In genomic region chr3:178059836-178060235, GRCh38 we compare ENCODE assay signal across 20 cellular contexts.
DNase-seq lines count a peak whose midpoint lies in the region; ATAC-seq and TF ChIP-seq lines count a peak whose summit lies in the region.
"Had no signal": no experiment of that assay in that cellular context is flagged by ENCODE, and none has a peak within 500 bp of the region (broad histone marks: within the 10 kb centered on the region; RNA-seq: fewer than 3 reads in every experiment).

No MANE protein-coding gene starts in this region.

- H3K9me3 Mint-ChIP-seq in HFFc6: no peaks in the 10 kb centered on the region
- H3K9me3 Mint-ChIP-seq: activated naive CD4-positive, alpha-beta T cell treated with anti-CD3 and anti-CD28 coated beads, Interleukin-2, amount 50 U/mL, for 24 hours; IgD-negative memory B cell; T-helper 2 cell treated with Interferon-gamma antibody and Interleukin-4, amounts not matched to agents 5 μg/mL and 100 μg/mL, for 36 hours had no signal

- H3K27me3 ChIP-seq in esophagus muscularis mucosa (no peaks in the 10 kb centered on the region), muscle layer of duodenum (ENCODE audit: low read depth, low read length) (no peaks in the 10 kb centered on the region), spleen (replicated peaks in 1 of 7) (no peaks in the 10 kb centered on the region)

- H3K4me3 ChIP-seq in esophagus muscularis mucosa (no peak overlapping the region), muscle layer of duodenum (ENCODE audit: low read depth in 1 of 2, low read length in 2 of 2) (no peak overlapping the region), urinary bladder (ENCODE audit: low read depth, low read length) (peak overlapping the region; percentile 26), spleen (no peak overlapping the region)

- no peaks in the 10 kb centered on the region; the same call in 1 of the 2 replicates for H3K4me1 Mint-ChIP-seq in HFFc6 (ENCODE audit: low read depth)
- H3K4me1 Mint-ChIP-seq: B cell, IgD-negative memory B cell had no signal

- H3K9me3 ChIP-seq in esophagus muscularis mucosa: no peaks in the 10 kb centered on the region
- H3K9me3 ChIP-seq in muscle layer of duodenum (ENCODE audit: control insufficient read depth in 1 of 2, low read length in 2 of 2): no peaks in the 10 kb centered on the region
- no peaks in the 10 kb centered on the region for H3K9me3 ChIP-seq in spleen

- DNase-seq in HFFc6: peak; percentile 41
- DNase-seq in esophagus muscularis mucosa (ENCODE audit: extremely low spot score): no peak
- DNase-seq in spleen: no peak
- DNase-seq in GM19240 (ENCODE audit: insufficient read length, low spot score): no peak
- DNase-seq: activated CD4-positive, CD25-positive, alpha-beta regulatory T cell; activated CD8-positive, alpha-beta T cell treated with anti-CD3 and anti-CD28 coated beads, Interleukin-2, amount 10 ng/mL, durations not matched to agents 7 days and 5 days; activated T-cell treated with anti-CD3 and anti-CD28 coated beads, Interleukin-2, amount 50 U/mL, for 48 hours; foreskin melanocyte; H7; midbrain; stimulated activated CD4-positive, alpha-beta T cell treated with anti-CD3 and anti-CD28 coated beads, Interleukin-12 subunit alpha, Interleukin-12 subunit beta, amount 100 ng/mL, for 4 hours had no signal

- H3K27ac ChIP-seq in esophagus muscularis mucosa (replicated peaks in 1 of 4) (peak overlapping the region; percentile 28 to 66 (median 58)), muscle layer of duodenum (ENCODE audit: low read length) (peak overlapping the region; percentile 6), urinary bladder (ENCODE audit: low read depth) (no peak overlapping the region), spleen (peak overlapping the region in 1 of 8 donors; percentile 26)

- H3K36me3 ChIP-seq in esophagus muscularis mucosa: no peaks in the 10 kb centered on the region
- H3K36me3 ChIP-seq in muscle layer of duodenum (ENCODE audit: control insufficient read depth in 1 of 2, insufficient read depth in 2 of 2, low read length in 2 of 2): no peaks in the 10 kb centered on the region
- no peaks in the 10 kb centered on the region for H3K36me3 ChIP-seq in urinary bladder (ENCODE audit: insufficient read depth)
- no peaks in the 10 kb centered on the region for H3K36me3 ChIP-seq in spleen

- H3K27me3 Mint-ChIP-seq in HFFc6 (ENCODE audit: insufficient read depth): no peaks in the 10 kb centered on the region; the same call in 1 of the 2 replicates
- H3K27me3 Mint-ChIP-seq: activated naive CD4-positive, alpha-beta T cell treated with anti-CD3 and anti-CD28 coated beads, Interleukin-2, amount 50 U/mL, for 24 hours had no signal

- H3K4me1 ChIP-seq in esophagus muscularis mucosa (peaks cover 24 to 47% (median 35%) of the 10 kb centered on the region in 4 donors), muscle layer of duodenum (ENCODE audit: control insufficient read depth in 1 of 2, insufficient read depth in 2 of 2, low read length in 2 of 2) (peaks cover 0 to 16% of the 10 kb centered on the region in 2 donors), urinary bladder (ENCODE audit: insufficient read depth) (peaks cover 1% of the 10 kb centered on the region), spleen (no peaks in the 10 kb centered on the region)

- 92% methylated on average over 6 of the region's 6 CpGs for WGBS in esophagus muscularis mucosa
- 62% methylated on average over 6 of the region's 6 CpGs for WGBS in urinary bladder
- WGBS in spleen, 5 donors: 93 to 97% (median 97%) methylated on average over 6 of the region's 6 CpGs

- H3K27ac Mint-ChIP-seq in HFFc6: no peak overlapping the region
- H3K27ac Mint-ChIP-seq: activated CD8-positive, alpha-beta T cell treated with anti-CD3 and anti-CD28 coated beads, Interleukin-2, amount 10 ng/mL, durations not matched to agents 7 days and 5 days; activated naive CD4-positive, alpha-beta T cell treated with anti-CD3 and anti-CD28 coated beads, Interleukin-2, amount 50 U/mL, for 24 hours; B cell; IgD-negative memory B cell; T-helper 2 cell treated with Interferon-gamma antibody and Interleukin-4, amounts not matched to agents 5 μg/mL and 100 μg/mL, for 36 hours had no signal

- no peaks in the 10 kb centered on the region for H3K36me3 Mint-ChIP-seq in HFFc6 (ENCODE audit: low read depth)
- H3K36me3 Mint-ChIP-seq: activated naive CD4-positive, alpha-beta T cell treated with anti-CD3 and anti-CD28 coated beads, Interleukin-2, amount 50 U/mL, for 24 hours; IgD-negative memory B cell had no signal

- no peak for TF ChIP-seq EP300 in esophagus muscularis mucosa (IDR thresholded peaks at IDR 0.05)

- ATAC-seq in GM21390 (IDR thresholded peaks at IDR 0.05; ENCODE audit: unreplicated experiment): no peak
- ATAC-seq in HG02610 (IDR thresholded peaks at IDR 0.05; ENCODE audit: unreplicated experiment): no peak
- ATAC-seq: activated CD8-positive, alpha-beta T cell treated with anti-CD3 and anti-CD28 coated beads, Interleukin-2, amount 10 ng/mL, durations not matched to agents 7 days and 5 days; Panc1 had no signal

- no peak for TF ChIP-seq CTCF in HFFc6 (IDR thresholded peaks at IDR 0.05)
- no peak for TF ChIP-seq CTCF in esophagus muscularis mucosa (IDR thresholded peaks at IDR 0.05)
- no peak for TF ChIP-seq CTCF in spleen (IDR thresholded peaks at IDR 0.05 in 8 of 11, conservative IDR thresholded peaks at IDR 0.05 in 3 of 11)

- TF ChIP-seq POLR2A in esophagus muscularis mucosa (IDR thresholded peaks at IDR 0.05; ENCODE audit: low read depth) (no peak), spleen (IDR thresholded peaks at IDR 0.05) (no peak)

- intact Hi-C loops in esophagus muscularis mucosa (cut with DNase I) (no loop called here), spleen (cut with DNase I; ENCODE audit: low total_unique reads) (no loop called here)

- H3K4me3 Mint-ChIP-seq in HFFc6: no peak overlapping the region
- H3K4me3 Mint-ChIP-seq: activated CD8-positive, alpha-beta T cell treated with anti-CD3 and anti-CD28 coated beads, Interleukin-2, amount 10 ng/mL, durations not matched to agents 7 days and 5 days; activated naive CD4-positive, alpha-beta T cell treated with anti-CD3 and anti-CD28 coated beads, Interleukin-2, amount 50 U/mL, for 24 hours; B cell; IgD-negative memory B cell; T-helper 2 cell treated with Interferon-gamma antibody and Interleukin-4, amounts not matched to agents 5 μg/mL and 100 μg/mL, for 36 hours had no signal
